In genomic region chrX:43836435-43837184, GRCh38 we compare ENCODE assay signal across 9 cellular contexts. TPM values are rescaled to one million over a fixed set of nuclear protein-coding genes. Genes with fewer than 3 reads are reported as not detected.
DNase-seq lines count a peak whose midpoint lies in the region; ATAC-seq, FAIRE-seq and TF ChIP-seq lines count a peak whose summit lies in the region.
"Had no signal": no experiment of that assay in that cellular context is flagged by ENCODE, and none has a peak within 500 bp of the region (broad histone marks: within the 10 kb centered on the region; RNA-seq: fewer than 3 reads in every experiment).

No MANE protein-coding gene starts in this region.

- CTCF ChIA-PET in naive thymus-derived CD4-positive, alpha-beta T cell (lab: Charles Lee) = interaction anchor here (0.7 to 1.2 kb wide), 2 partner anchors 28 to 466 kb away, joined by 3 to 4 read pairs; no protein-coding TSS in a partner anchor

- peaks cover 0 to 6% (median 0%) of the 10 kb centered on the region in 5 donors for H3K27me3 Mint-ChIP-seq in naive thymus-derived CD4-positive, alpha-beta T cell

- no peaks in the 10 kb centered on the region for H3K9me3 Mint-ChIP-seq in naive thymus-derived CD4-positive, alpha-beta T cell

- H3K27ac ChIP-seq in naive thymus-derived CD4-positive, alpha-beta T cell (ENCODE audit: low read depth, low read length) = no peak overlapping the region
- H3K27ac ChIP-seq: neutrophil had no signal

- no peaks in the 10 kb centered on the region for H3K36me3 Mint-ChIP-seq in naive thymus-derived CD4-positive, alpha-beta T cell

- H3K27ac Mint-ChIP-seq in naive thymus-derived CD4-positive, alpha-beta T cell = no peak overlapping the region

- H3K27me3 ChIP-seq in bronchial epithelial cell (ENCODE audit: control insufficient read depth, insufficient read depth, low read length) = no peaks in the 10 kb centered on the region
- H3K27me3 ChIP-seq in naive thymus-derived CD4-positive, alpha-beta T cell (ENCODE audit: control insufficient read depth in 2 of 2, insufficient read depth in 2 of 2, low read length in 2 of 2) = no peaks in the 10 kb centered on the region
- H3K27me3 ChIP-seq: neutrophil had no signal

- FAIRE-seq in bronchial epithelial cell (lab: Jason Lieb, UNC) = no peak

- peak; percentile 40 for TF ChIP-seq CTCF in GM10266 (IDR thresholded peaks at IDR 0.05; ENCODE audit: control insufficient read depth, insufficient read depth, low read depth, missing control alignments)
- TF ChIP-seq CTCF in bronchial epithelial cell (IDR thresholded peaks at IDR 0.05; ENCODE audit: insufficient read depth, low read length, severe bottlenecking) = peak; percentile 29

- H3K4me3 ChIP-seq in bronchial epithelial cell (ENCODE audit: low read depth, low read length) = no peak overlapping the region
- H3K4me3 ChIP-seq in naive thymus-derived CD4-positive, alpha-beta T cell (ENCODE audit: low read length) = no peak overlapping the region

- no peaks in the 10 kb centered on the region for H3K4me1 ChIP-seq in naive thymus-derived CD4-positive, alpha-beta T cell (ENCODE audit: control insufficient read depth in 2 of 2, insufficient read depth in 2 of 2, low read length in 2 of 2)

- intact Hi-C loops in naive thymus-derived CD4-positive, alpha-beta T cell (cut with micrococcal nuclease) = loop anchor here (1.0 to 10.0 kb wide), 4 partner anchors 118 to 1234 kb away; no protein-coding TSS in a partner anchor

- H3K4me3 Mint-ChIP-seq in naive thymus-derived CD4-positive, alpha-beta T cell = no peak overlapping the region

- DNase-seq in GM10266 (ENCODE audit: extremely low spot score) (peak; percentile 3), NCI-H1092 (lab: John Stamatoyannopoulos, UW) (peak; percentile 6), bronchial epithelial cell (ENCODE audit: low read depth) (peak; percentile 36), D341Med (ENCODE audit: low spot score) (no peak), epidermal melanocyte (ENCODE audit: insufficient read length, low spot score) (no peak)
- DNase-seq in naive thymus-derived CD4-positive, alpha-beta T cell = peak in 5 of 9 donors; percentile 8 to 39 (median 20)

- no peaks in the 10 kb centered on the region for H3K9me3 ChIP-seq in naive thymus-derived CD4-positive, alpha-beta T cell (ENCODE audit: control insufficient read depth in 2 of 3, low read length in 3 of 3)
- H3K9me3 ChIP-seq: neutrophil had no signal

- H3K36me3 ChIP-seq in bronchial epithelial cell (ENCODE audit: control insufficient read depth, insufficient read depth, low read length) = no peaks in the 10 kb centered on the region
- no peaks in the 10 kb centered on the region for H3K36me3 ChIP-seq in naive thymus-derived CD4-positive, alpha-beta T cell (ENCODE audit: control insufficient read depth in 2 of 3, insufficient read depth in 3 of 3, low read length in 3 of 3)
- H3K36me3 ChIP-seq: neutrophil had no signal

- POLR2A ChIA-PET in naive thymus-derived CD4-positive, alpha-beta T cell (lab: Charles Lee) = no interaction called here

- no peak for ATAC-seq in naive thymus-derived CD4-positive, alpha-beta T cell
- ATAC-seq in GM21576 (IDR thresholded peaks at IDR 0.05; ENCODE audit: unreplicated experiment) = no peak

- H3K4me1 Mint-ChIP-seq in naive thymus-derived CD4-positive, alpha-beta T cell = no peaks in the 10 kb centered on the region

RNA-seq across cellular contexts. Expression of gene MAOB, which starts 45.6 kb away (rescaled TPM):
- total RNA-seq in bronchial epithelial cell = under 0.01 and 0.13 TPM in 2 replicates
- not detected for total RNA-seq in naive thymus-derived CD4-positive, alpha-beta T cell
- not detected for polyA plus RNA-seq in naive thymus-derived CD4-positive, alpha-beta T cell
- total RNA-seq: T-helper 1 cell treated with Interleukin-12 subunit alpha and Interleukin-12 subunit beta and Interleukin-4 antibody, amounts not matched to agents 30 ng/mL and 1 ng/mL, for 36 hours had no signal

Comparison
In these comparisons a context has a peak if more than half of its experiments do, and no peak if none do; other contexts are left out.
1. DNase-seq: peak in GM10266 (single experiment), NCI-H1092 (single experiment), bronchial epithelial cell (single experiment) and naive thymus-derived CD4-positive, alpha-beta T cell (5 of 9); none in D341Med (single experiment) and epidermal melanocyte (single experiment).